ENCODE assay signal across 19 cellular contexts in genomic region chr20:63846938-63847373, GRCh38. TPM values are rescaled to one million over a fixed set of nuclear protein-coding genes. Genes with fewer than 3 reads are reported as not detected.
A peak's percentile ranks its signal among the peaks of the same experiment; 100 is the strongest.
DNase-seq lines count a peak whose midpoint lies in the region; ATAC-seq, FAIRE-seq and TF ChIP-seq lines count a peak whose summit lies in the region.
"Had no signal": no experiment of that assay in that cellular context is flagged by ENCODE, and none has a peak within 500 bp of the region (broad histone marks: within the 10 kb centered on the region; RNA-seq: fewer than 3 reads in every experiment).

No MANE protein-coding gene starts in this region.

- H3K9me3 ChIP-seq in HUES64 (ENCODE audit: insufficient read depth, low read depth, low read length) (no peaks in the 10 kb centered on the region), K562 (replicated peaks; ENCODE audit: control insufficient read depth, insufficient read depth, low read depth, low read length) (no peaks in the 10 kb centered on the region), lung (ENCODE audit: control insufficient read depth in 2 of 2, insufficient read depth in 1 of 2, low read length in 1 of 2) (no peaks in the 10 kb centered on the region), tibial nerve (no peaks in the 10 kb centered on the region)
- H3K9me3 ChIP-seq: left lung had no signal

- no TSS peak for BruUV-seq in K562 (replicated peaks; lab: Mats Ljungman, UMichigan)

- H3K36me3 Mint-ChIP-seq in stimulated activated effector memory CD8-positive, alpha-beta T cell treated with anti-CD3 and anti-CD28 coated beads, Interleukin-12 subunit alpha, Interleukin-12 subunit beta, amount 100 ng/mL, for 72 hours: no peaks in the 10 kb centered on the region
- H3K36me3 Mint-ChIP-seq: CD4-positive, CD25-positive, alpha-beta regulatory T cell had no signal

- intact Hi-C loops in K562 (cut with micrococcal nuclease): no loop called here

- H3K9me1 ChIP-seq in K562 (ENCODE audit: control insufficient read depth, insufficient read depth, low read length): peaks cover 2% of the 10 kb centered on the region

- peak overlapping the region; percentile 93 for H2AFZ ChIP-seq in K562 (ENCODE audit: low read depth, low read length)

- H3K4me1 ChIP-seq in HUES64 (ENCODE audit: insufficient read depth, low read length) (peaks cover 18% of the 10 kb centered on the region), K562 (replicated peaks in 1 of 2; ENCODE audit: control insufficient read depth in 2 of 2, insufficient read depth in 2 of 2, low read length in 2 of 2) (peaks cover 24 to 65% of the 10 kb centered on the region in 2 experiments), lung (ENCODE audit: control insufficient read depth in 2 of 2, insufficient read depth in 2 of 2, low read length in 2 of 2) (peaks cover 0 to 28% of the 10 kb centered on the region in 2 donors), tibial nerve (peaks cover 0 to 37% (median 21%) of the 10 kb centered on the region in 4 donors)

- H4K20me1 ChIP-seq in K562 (replicated peaks; ENCODE audit: control insufficient read depth, insufficient read depth, low read length): no peaks in the 10 kb centered on the region

- no peak for TF ChIP-seq POLR2A in K562 (conservative IDR thresholded peaks at IDR 0.05)
- TF ChIP-seq POLR2A in tibial nerve (IDR thresholded peaks at IDR 0.05): no peak

- no peak overlapping the region for H3K27ac Mint-ChIP-seq in stimulated activated effector memory CD8-positive, alpha-beta T cell treated with anti-CD3 and anti-CD28 coated beads, Interleukin-12 subunit alpha, Interleukin-12 subunit beta, amount 100 ng/mL, for 72 hours
- H3K27ac Mint-ChIP-seq: activated B cell treated with CpG ODN at 0.5 μM for 24 hours; CD4-positive, CD25-positive, alpha-beta regulatory T cell had no signal

- no peak overlapping the region for H3K4me3 Mint-ChIP-seq in stimulated activated effector memory CD8-positive, alpha-beta T cell treated with anti-CD3 and anti-CD28 coated beads, Interleukin-12 subunit alpha, Interleukin-12 subunit beta, amount 100 ng/mL, for 72 hours
- H3K4me3 Mint-ChIP-seq: activated B cell treated with CpG ODN at 0.5 μM for 24 hours; CD4-positive, CD25-positive, alpha-beta regulatory T cell; nephron had no signal

- TF ChIP-seq CTCF in K562 (IDR thresholded peaks at IDR 0.05 in 2 of 3, conservative IDR thresholded peaks at IDR 0.05 in 1 of 3; ENCODE audit: insufficient read depth in 2 of 3, low read depth in 1 of 3, low read length in 3 of 3) (no peak), lung (IDR thresholded peaks at IDR 0.05; ENCODE audit: control extremely low read depth, extremely low read depth) (no peak), tibial nerve (IDR thresholded peaks at IDR 0.05) (no peak)

- CTCF ChIA-PET in K562 (lab: Yijun Ruan, JAX; ENCODE audit: low intra/inter-chr PET ratio): no interaction called here

- DNase-seq in K562 (ENCODE audit: extremely low read depth in 1 of 4, low spot score in 3 of 4): no peak
- no peak for DNase-seq in lung (ENCODE audit: low spot score)
- DNase-seq in tibial nerve (ENCODE audit: low spot score in 2 of 2): no peak
- no peak for DNase-seq in NCI-H1092 (lab: John Stamatoyannopoulos, UW)
- no peak for DNase-seq in NCI-H526 (lab: John Stamatoyannopoulos, UW)
- DNase-seq in stimulated activated effector memory CD8-positive, alpha-beta T cell treated with anti-CD3 and anti-CD28 coated beads, Interleukin-12 subunit alpha, Interleukin-12 subunit beta, amount 100 ng/mL, for 72 hours (ENCODE audit: low spot score in 2 of 2): no peak
- DNase-seq: activated B cell treated with CpG ODN at 0.5 μM for 24 hours; activated effector memory CD4-positive, alpha-beta T cell treated with Interleukin-2 at 50 U/mL for 16 hours; amygdala; CD4-positive, CD25-positive, alpha-beta regulatory T cell; cortex of kidney; left lung; NCI-H1436 treated with DMSO at 0.1 percent for 48 hours; stimulated activated CD4-positive, alpha-beta T cell treated with anti-CD3 and anti-CD28 coated beads, Interleukin-4, amount 100 ng/mL, for 24 hours had no signal

- peak overlapping the region; percentile 51; the same call in 1 of the 2 replicates for H3K4me3 ChIP-seq in HUES64 (ENCODE audit: low read length)
- H3K4me3 ChIP-seq in K562: peak overlapping the region; percentile 40; the same call in 1 of the 2 replicates
- H3K4me3 ChIP-seq in lung: no peak overlapping the region
- H3K4me3 ChIP-seq in tibial nerve: no peak overlapping the region
- H3K4me3 ChIP-seq: left lung had no signal

- no peaks in the 10 kb centered on the region for H3K9me3 Mint-ChIP-seq in stimulated activated effector memory CD8-positive, alpha-beta T cell treated with anti-CD3 and anti-CD28 coated beads, Interleukin-12 subunit alpha, Interleukin-12 subunit beta, amount 100 ng/mL, for 72 hours
- H3K9me3 Mint-ChIP-seq: activated B cell treated with CpG ODN at 0.5 μM for 24 hours, nephron had no signal

- ATAC-seq in K562 (no peak; the same call in 2 of the 3 replicates), lung (ENCODE audit: insufficient read depth, low FRiP score) (no peak), GM21717 (IDR thresholded peaks at IDR 0.05; ENCODE audit: unreplicated experiment) (no peak)
- no peak for ATAC-seq in stimulated activated effector memory CD8-positive, alpha-beta T cell treated with anti-CD3 and anti-CD28 coated beads, Interleukin-12 subunit alpha, Interleukin-12 subunit beta, amount 100 ng/mL, for 72 hours

- peak overlapping the region; percentile 27; the same call in 1 of the 2 replicates for H3K9ac ChIP-seq in HUES64 (ENCODE audit: low read depth, low read length)
- peak overlapping the region; percentile 61 to 88 for H3K9ac ChIP-seq in K562 (ENCODE audit: insufficient read depth in 1 of 2, low read depth in 2 of 2, low read length in 2 of 2)

- H3K27ac ChIP-seq in HUES64 (ENCODE audit: low read depth, low read length) (peak overlapping the region; percentile 89), K562 (ENCODE audit: extremely low read depth, low read depth, low read length) (peak overlapping the region; percentile 75), lung (ENCODE audit: low read depth in 1 of 2, low read length in 1 of 2) (peak overlapping the region; percentile 79), tibial nerve (peak overlapping the region in 3 of 4 donors; percentile 17 to 81 (median 67))

- no peak for TF ChIP-seq RAD21 in K562 (CRISPR knock-in tag; conservative IDR thresholded peaks at IDR 0.05 in 1 of 2, IDR thresholded peaks at IDR 0.05 in 1 of 2)

- H3K27me3 ChIP-seq in HUES64 (ENCODE audit: insufficient read depth, low read length) (no peaks in the 10 kb centered on the region), K562 (ENCODE audit: control insufficient read depth in 2 of 2, insufficient read depth in 2 of 2, low read length in 2 of 2) (no peaks in the 10 kb centered on the region), lung (ENCODE audit: control insufficient read depth, insufficient read depth) (no peaks in the 10 kb centered on the region), tibial nerve (peaks cover 0 to 30% of the 10 kb centered on the region in 2 donors)

- FAIRE-seq in K562 (lab: Jason Lieb, UNC): peak; percentile 97

- H3K79me2 ChIP-seq in K562 (ENCODE audit: control insufficient read depth, insufficient read depth, low read length): no peaks in the 10 kb centered on the region; the same call in 2 of the 3 replicates

- peaks cover 15% of the 10 kb centered on the region for H3K4me1 Mint-ChIP-seq in stimulated activated effector memory CD8-positive, alpha-beta T cell treated with anti-CD3 and anti-CD28 coated beads, Interleukin-12 subunit alpha, Interleukin-12 subunit beta, amount 100 ng/mL, for 72 hours

- in situ Hi-C loops in K562 (cut with MboI): no loop called here

- TF ChIP-seq EP300 in K562 (IDR thresholded peaks at IDR 0.05; ENCODE audit: low read length) (no peak), tibial nerve (IDR thresholded peaks at IDR 0.05) (no peak)

- POLR2A ChIA-PET in K562 (lab: Yijun Ruan, JAX): interaction anchor here (1.8 kb wide), 1 partner anchor 18 kb away, joined by 5 read pairs; the partner anchor contains the start of gene TPD52L2

- 60% methylated on average over 3 of the region's 3 CpGs for WGBS in HUES64
- WGBS in K562 (ENCODE audit: insufficient coverage, low coverage, missing lambda C conversion rate): 58% methylated on average over 2 of the region's 3 CpGs
- WGBS in lung, 2 donors: 41 to 61% methylated on average over 2 to 3 of the region's 3 CpGs
- WGBS in tibial nerve, 2 donors: 41 to 53% methylated on average over 3 of the region's 3 CpGs

- H3K36me3 ChIP-seq in HUES64 (ENCODE audit: insufficient read depth, low read length) (no peaks in the 10 kb centered on the region), K562 (ENCODE audit: control insufficient read depth, insufficient read depth, low read length) (no peaks in the 10 kb centered on the region), lung (ENCODE audit: control insufficient read depth in 2 of 2, insufficient read depth in 2 of 2, low read length in 2 of 2) (no peaks in the 10 kb centered on the region), tibial nerve (no peaks in the 10 kb centered on the region)
- H3K36me3 ChIP-seq: left lung had no signal

- H3K4me2 ChIP-seq in K562 (ENCODE audit: insufficient read depth, low read length): peak overlapping the region; percentile 64

RNA-seq across cellular contexts. Expression of gene ABHD16B, which starts 14.3 kb away (rescaled TPM):
- not detected for polyA plus RNA-seq in HUES64 (2013, experiment 1 of 2)
- polyA plus RNA-seq in HUES64 (2013, experiment 2 of 2): not detected
- total RNA-seq in K562 (2011; cell fraction: chromatin; rRNA removed; ENCODE audit: low replicate concordance): not detected in 2 replicates
- total RNA-seq in K562 (2011; cell fraction: nucleolus; rRNA removed): not detected in 2 replicates
- not detected in 2 replicates for total RNA-seq in K562 (2011; cell fraction: nucleoplasm; rRNA removed)
- total RNA-seq in K562 (2014; rRNA removed) (not detected in 2 replicates), K562 (2014; rRNA removed; fragmentation: Illumina TruSeq; extraction: Trizol) (not detected in 2 replicates), K562 (2015; rRNA removed; fragmentation: Illumina TruSeq; extraction: Trizol) (not detected in 2 replicates), K562 (2021) (not detected in 2 replicates), lung (not detected), tibial nerve (not detected)
- polyA plus RNA-seq in K562 (2011; rRNA removed) (not detected in 2 replicates), K562 (2014; fragmentation: Illumina TruSeq; extraction: Trizol) (not detected in 2 replicates), K562 (2014; fragmentation: Nextera tagmentation; extraction: Ambion mirVana) (not detected), K562 (2014; rRNA removed) (not detected in 2 replicates), lung (1 to 10 TPM in 1 of 2 donors, under 1 TPM in 1; 0.89 to 1.5 TPM)
- polyA plus RNA-seq in K562 (2011; cell fraction: cytosol; rRNA removed): not detected in 2 replicates
- not detected in 2 replicates for polyA plus RNA-seq in K562 (2011; cell fraction: nucleus; rRNA removed)
- polyA plus RNA-seq in K562 (2012): not detected in 2 replicates
- not detected in 2 replicates for polyA minus RNA-seq in K562 (2011; rRNA and poly(A)+ RNA removed)
- polyA minus RNA-seq in K562 (2011; cell fraction: cytosol; rRNA and poly(A)+ RNA removed): not detected in 2 replicates
- polyA minus RNA-seq in K562 (2011; cell fraction: nucleus; rRNA and poly(A)+ RNA removed): not detected in 2 replicates
- total RNA-seq: activated B cell treated with CpG ODN at 0.5 μM for 24 hours; CD4-positive, CD25-positive, alpha-beta regulatory T cell; LHCN-M2; NCI-H460 had no signal

RNA-seq across cellular contexts. Expression of gene ZBTB46, which starts 15.9 kb away (rescaled TPM):
- 5.9 TPM for polyA plus RNA-seq in HUES64 (2013, experiment 1 of 2)
- 8.4 TPM for polyA plus RNA-seq in HUES64 (2013, experiment 2 of 2)
- total RNA-seq in K562 (2011; cell fraction: chromatin; rRNA removed; ENCODE audit: low replicate concordance): 6.4 and 23.8 TPM in 2 replicates
- 8.2 and 11.0 TPM in 2 replicates for total RNA-seq in K562 (2011; cell fraction: nucleolus; rRNA removed)
- 6.0 and 7.5 TPM in 2 replicates for total RNA-seq in K562 (2011; cell fraction: nucleoplasm; rRNA removed)
- total RNA-seq in K562 (2014; rRNA removed): 2.2 and 2.6 TPM in 2 replicates
- total RNA-seq in K562 (2014; rRNA removed; fragmentation: Illumina TruSeq; extraction: Trizol): 0.38 and 0.40 TPM in 2 replicates
- total RNA-seq in K562 (2015; rRNA removed; fragmentation: Illumina TruSeq; extraction: Trizol): 2.3 TPM in 2 replicates
- 4.1 and 4.6 TPM in 2 replicates for total RNA-seq in K562 (2021)
- 1.1 and 1.7 TPM in 2 replicates for polyA plus RNA-seq in K562 (2011; rRNA removed)
- 1.7 and 3.0 TPM in 2 replicates for polyA plus RNA-seq in K562 (2011; cell fraction: cytosol; rRNA removed)
- polyA plus RNA-seq in K562 (2011; cell fraction: nucleus; rRNA removed): 4.8 and 8.1 TPM in 2 replicates
- polyA plus RNA-seq in K562 (2012): 2.3 and 3.0 TPM in 2 replicates
- 0.39 and 1.1 TPM in 2 replicates for polyA plus RNA-seq in K562 (2014; fragmentation: Illumina TruSeq; extraction: Trizol)
- under 1 TPM; 0.29 to 0.58 TPM for polyA plus RNA-seq in K562 (2014; fragmentation: Nextera tagmentation; extraction: Ambion mirVana)
- 1.3 and 2.0 TPM in 2 replicates for polyA plus RNA-seq in K562 (2014; rRNA removed)
- polyA minus RNA-seq in K562 (2011; rRNA and poly(A)+ RNA removed): 13.0 and 13.5 TPM in 2 replicates
- 14.3 and 18.7 TPM in 2 replicates for polyA minus RNA-seq in K562 (2011; cell fraction: cytosol; rRNA and poly(A)+ RNA removed)
- 4.2 and 5.1 TPM in 2 replicates for polyA minus RNA-seq in K562 (2011; cell fraction: nucleus; rRNA and poly(A)+ RNA removed)
- total RNA-seq in lung: 10 to 100 TPM; 10.8 to 15.3 TPM
- polyA plus RNA-seq in lung: 1 to 10 TPM; 3.4 to 4.4 TPM
- total RNA-seq in tibial nerve: 10 to 100 TPM; 11.5 to 20.4 (median 12.6) TPM

RNA-seq across cellular contexts. Expression of gene TPD52L2, which starts 18.1 kb away (rescaled TPM):
- 68.5 TPM for polyA plus RNA-seq in HUES64 (2013, experiment 1 of 2)
- 63.7 TPM for polyA plus RNA-seq in HUES64 (2013, experiment 2 of 2)
- total RNA-seq in K562 (2011; cell fraction: chromatin; rRNA removed; ENCODE audit: low replicate concordance): 66.8 and 118 TPM in 2 replicates
- 62.7 and 66.1 TPM in 2 replicates for total RNA-seq in K562 (2011; cell fraction: nucleolus; rRNA removed)
- total RNA-seq in K562 (2011; cell fraction: nucleoplasm; rRNA removed): 60.7 and 71.2 TPM in 2 replicates
- total RNA-seq in K562 (2014; rRNA removed) (54.7 and 69.8 TPM in 2 replicates), K562 (2014; rRNA removed; fragmentation: Illumina TruSeq; extraction: Trizol) (60.6 and 66.7 TPM in 2 replicates), K562 (2015; rRNA removed; fragmentation: Illumina TruSeq; extraction: Trizol) (74.6 and 76.2 TPM in 2 replicates), K562 (2021) (94.2 and 95.4 TPM in 2 replicates), lung (10 to 100 TPM; 66.2 to 92.4 TPM), tibial nerve (100 to 1,000 TPM; 108 to 122 (median 115) TPM)
- polyA plus RNA-seq in K562 (2011; rRNA removed) (97.8 and 117 TPM in 2 replicates), K562 (2014; fragmentation: Illumina TruSeq; extraction: Trizol) (112 and 115 TPM in 2 replicates), K562 (2014; fragmentation: Nextera tagmentation; extraction: Ambion mirVana) (1 to 10 TPM; 1.9 to 9.3 TPM), K562 (2014; rRNA removed) (98.5 and 99.5 TPM in 2 replicates), lung (100 to 1,000 TPM in 1 of 2 donors, 10 to 100 TPM in 1; 66.2 to 130 TPM)
- 109 and 128 TPM in 2 replicates for polyA plus RNA-seq in K562 (2011; cell fraction: cytosol; rRNA removed)
- polyA plus RNA-seq in K562 (2011; cell fraction: nucleus; rRNA removed): 76.7 and 81.1 TPM in 2 replicates
- 73.1 and 95.5 TPM in 2 replicates for polyA plus RNA-seq in K562 (2012)
- 48.0 and 69.0 TPM in 2 replicates for polyA minus RNA-seq in K562 (2011; rRNA and poly(A)+ RNA removed)
- 69.2 and 82.6 TPM in 2 replicates for polyA minus RNA-seq in K562 (2011; cell fraction: cytosol; rRNA and poly(A)+ RNA removed)
- polyA minus RNA-seq in K562 (2011; cell fraction: nucleus; rRNA and poly(A)+ RNA removed): 18.4 and 23.2 TPM in 2 replicates

RNA-seq across cellular contexts. Expression of gene DNAJC5, which starts 48.0 kb away (rescaled TPM):
- 19.1 TPM for polyA plus RNA-seq in HUES64 (2013, experiment 1 of 2)
- 19.7 TPM for polyA plus RNA-seq in HUES64 (2013, experiment 2 of 2)
- 54.4 and 105 TPM in 2 replicates for total RNA-seq in K562 (2011; cell fraction: chromatin; rRNA removed; ENCODE audit: low replicate concordance)
- 56.5 and 57.4 TPM in 2 replicates for total RNA-seq in K562 (2011; cell fraction: nucleolus; rRNA removed)
- total RNA-seq in K562 (2011; cell fraction: nucleoplasm; rRNA removed): 36.4 and 43.2 TPM in 2 replicates
- total RNA-seq in K562 (2014; rRNA removed) (31.3 and 41.1 TPM in 2 replicates), K562 (2014; rRNA removed; fragmentation: Illumina TruSeq; extraction: Trizol) (10.3 and 13.4 TPM in 2 replicates), K562 (2015; rRNA removed; fragmentation: Illumina TruSeq; extraction: Trizol) (28.4 and 29.5 TPM in 2 replicates), K562 (2021) (42.3 and 42.8 TPM in 2 replicates), lung (10 to 100 TPM; 25.1 to 64.5 TPM), tibial nerve (10 to 100 TPM; 30.6 to 40.2 (median 32.1) TPM)
- polyA plus RNA-seq in K562 (2011; rRNA removed) (22.4 and 23.4 TPM in 2 replicates), K562 (2014; fragmentation: Illumina TruSeq; extraction: Trizol) (21.8 and 27.2 TPM in 2 replicates), K562 (2014; fragmentation: Nextera tagmentation; extraction: Ambion mirVana) (under 1 TPM; 0.95 to 0.99 TPM), K562 (2014; rRNA removed) (25.5 and 26.3 TPM in 2 replicates), lung (10 to 100 TPM; 26.5 to 48.2 TPM)
- 25.9 and 38.5 TPM in 2 replicates for polyA plus RNA-seq in K562 (2011; cell fraction: cytosol; rRNA removed)
- 42.6 and 52.5 TPM in 2 replicates for polyA plus RNA-seq in K562 (2011; cell fraction: nucleus; rRNA removed)
- 28.8 and 29.1 TPM in 2 replicates for polyA plus RNA-seq in K562 (2012)
- polyA minus RNA-seq in K562 (2011; rRNA and poly(A)+ RNA removed): 17.3 and 29.6 TPM in 2 replicates
- polyA minus RNA-seq in K562 (2011; cell fraction: cytosol; rRNA and poly(A)+ RNA removed): 26.0 and 31.4 TPM in 2 replicates
- 10.2 and 12.2 TPM in 2 replicates for polyA minus RNA-seq in K562 (2011; cell fraction: nucleus; rRNA and poly(A)+ RNA removed)

Comparison
In these comparisons a context has a peak if more than half of its experiments do, and no peak if none do; other contexts are left out.
1. H3K4me3 ChIP-seq: peak in HUES64 (single experiment) and K562 (single experiment); none in lung (single experiment) and tibial nerve (0 of 4).
2. Peak in every context shown above with its lines, with median percentiles within 50 percentile points of each other: H3K27ac ChIP-seq.